Comparison of ENCODE assay signal across 16 cellular contexts in the genomic region with DNA sequence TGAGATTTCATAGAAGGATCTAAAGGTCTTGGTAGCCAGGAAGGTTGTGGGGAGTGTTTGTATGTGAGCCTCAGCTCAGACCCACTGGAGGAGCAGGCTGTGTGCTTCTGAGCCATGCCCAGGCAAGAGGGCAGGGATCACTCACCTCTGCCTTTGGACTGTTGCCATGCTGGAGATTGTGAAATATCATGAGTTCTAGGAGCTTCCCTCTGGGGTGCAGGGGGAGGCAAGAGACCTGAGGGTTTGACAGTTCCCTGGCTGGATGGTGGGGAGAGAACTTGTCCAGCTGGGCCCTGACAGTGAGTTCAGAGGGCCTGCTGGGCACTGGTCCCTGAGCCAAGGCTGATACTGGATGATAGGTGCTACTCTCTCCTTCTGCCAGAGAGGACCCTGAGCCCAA. TPM values are rescaled to one million over a fixed set of nuclear protein-coding genes. Genes with fewer than 3 reads are reported as not detected.
"Had no signal": no experiment of that assay in that cellular context is flagged by ENCODE, and none has a peak within 500 bp of the region (broad histone marks: within the 10 kb centered on the region; RNA-seq: fewer than 3 reads in every experiment).

No MANE protein-coding gene starts in this region.

- H3K9me3 ChIP-seq: esophagus muscularis mucosa, right atrium auricular region, SK-N-SH, testis had no signal

- H3K27ac ChIP-seq: cardiac muscle cell, esophagus muscularis mucosa, right atrium auricular region, testis, VCaP had no signal

- H3K27me3 ChIP-seq: right atrium auricular region, testis had no signal

- H3K4me2 ChIP-seq: SK-N-SH, smooth muscle cell had no signal

- H3K36me3 ChIP-seq: cardiac muscle cell, esophagus muscularis mucosa, right atrium auricular region had no signal

- ATAC-seq: activated naive CD8-positive, alpha-beta T cell treated with anti-CD3 and anti-CD28 coated beads, Interleukin-2, amount 50 U/mL, for 24 hours; activated T-helper 17 cell treated with anti-CD3 and anti-CD28 coated beads, Interleukin-2, amount 50 U/mL, for 72 hours; naive thymus-derived CD4-positive, alpha-beta T cell; T-cell had no signal

- H3K4me3 ChIP-seq: cardiac muscle cell, esophagus muscularis mucosa, right atrium auricular region, smooth muscle cell, testis had no signal

- DNase-seq: activated CD4-positive, alpha-beta T cell treated with anti-CD3 and anti-CD28 coated beads for 1 hour; activated CD4-positive, alpha-beta T cell treated with anti-CD3 and anti-CD28 coated beads, Interleukin-2, amount 50 U/mL, for 4 hours; activated naive CD4-positive, alpha-beta T cell treated with Interleukin-2 at 50 U/mL for 16 hours; activated naive CD8-positive, alpha-beta T cell treated with anti-CD3 and anti-CD28 coated beads, Interleukin-2, amount 50 U/mL, for 24 hours; naive thymus-derived CD4-positive, alpha-beta T cell; SK-N-SH; T-cell; T1000; testis had no signal

RNA-seq across cellular contexts. Expression of a gene that starts 6.0 kb away (rescaled TPM):
- total RNA-seq: activated T-helper 17 cell treated with anti-CD3 and anti-CD28 coated beads, Interleukin-2, amount 50 U/mL, for 72 hours; cardiac muscle cell; kidney epithelial cell; naive thymus-derived CD4-positive, alpha-beta T cell had no signal
- polyA plus RNA-seq: cardiac muscle cell; naive thymus-derived CD4-positive, alpha-beta T cell; SK-N-SH had no signal
